18 cellular contexts compared by ENCODE assay signal in genomic region chr6:100484474-100484873, GRCh38. TPM values are rescaled to one million over a fixed set of nuclear protein-coding genes. Genes with fewer than 3 reads are reported as not detected.
DNase-seq lines count a peak whose midpoint lies in the region; ATAC-seq and TF ChIP-seq lines count a peak whose summit lies in the region.
"Had no signal": no experiment of that assay in that cellular context is flagged by ENCODE, and none has a peak within 500 bp of the region (broad histone marks: within the 10 kb centered on the region; RNA-seq: fewer than 3 reads in every experiment).

No MANE protein-coding gene starts in this region.

- H3K56ac ChIP-seq in mesendoderm (ENCODE audit: low read length), result no peak overlapping the region

- TF ChIP-seq CTCF in fibroblast of mammary gland (conservative IDR thresholded peaks at IDR 0.05; ENCODE audit: control insufficient read depth, insufficient read depth, low read depth, low read length), result no peak

- DNase-seq in fibroblast of mammary gland (ENCODE audit: low read depth) (peak; percentile 42), HUDEP-2 (lab: John Stamatoyannopoulos, UW; ENCODE audit: unreplicated experiment in 76 of 76) (no peak), NCI-H2227 treated with DMSO at 0.1 percent for 48 hours (lab: John Stamatoyannopoulos, UW) (no peak), mesendoderm (no peak)
- DNase-seq: activated CD4-positive, alpha-beta T cell treated with anti-CD3 and anti-CD28 coated beads, Interleukin-2, amount 50 U/mL, for 4 hours; activated T-cell treated with anti-CD3 and anti-CD28 coated beads, Interleukin-2, amount 50 U/mL, for 48 hours; C1 segment of cervical spinal cord; DMS79 treated with DMSO at 0.1 percent for 48 hours; gastrocnemius medialis; H9; IMR-90; lower lobe of right lung; NCI-H1417; NCI-H774 had no signal

- no peaks in the 10 kb centered on the region for H3K36me3 ChIP-seq in mesendoderm (ENCODE audit: control insufficient read depth, insufficient read depth, low read length)
- H3K36me3 ChIP-seq: gastrocnemius medialis, lower lobe of right lung had no signal

- no peak overlapping the region for H3K23ac ChIP-seq in mesendoderm (ENCODE audit: low read length)

- no peak overlapping the region for H3K4me2 ChIP-seq in mesendoderm (ENCODE audit: low read length)

- H3K4ac ChIP-seq in mesendoderm (ENCODE audit: low read depth, low read length), result no peak overlapping the region

- no peaks in the 10 kb centered on the region for H3K4me1 ChIP-seq in mesendoderm (ENCODE audit: control insufficient read depth, low read depth, low read length)
- H3K4me1 ChIP-seq: gastrocnemius medialis, lower lobe of right lung had no signal

- H2BK5ac ChIP-seq in mesendoderm (ENCODE audit: low read length), result no peak overlapping the region

- H3K4me3 ChIP-seq in fibroblast of mammary gland (ENCODE audit: control insufficient read depth, low read depth, low read length) (no peak overlapping the region), mesendoderm (ENCODE audit: low read length) (no peak overlapping the region)
- H3K4me3 ChIP-seq: gastrocnemius medialis, lower lobe of right lung had no signal

- no peak overlapping the region for H2BK120ac ChIP-seq in mesendoderm (ENCODE audit: low read depth, low read length)

- H3K9ac ChIP-seq in mesendoderm (ENCODE audit: low read length), result no peak overlapping the region

- no peaks in the 10 kb centered on the region for H3K27me3 ChIP-seq in mesendoderm (ENCODE audit: insufficient read depth, low read length, poor library complexity)

- H2BK15ac ChIP-seq in mesendoderm (replicated peaks; ENCODE audit: low read depth), result no peak overlapping the region

- no CpG with 5 or more reads among the region's 5 CpGs for WGBS in mesendoderm (ENCODE audit: extremely low coverage, insufficient coverage, low lambda C conversion rate)

- no peak overlapping the region for H4K8ac ChIP-seq in mesendoderm (ENCODE audit: low read depth, low read length)

- H2AK5ac ChIP-seq in mesendoderm (ENCODE audit: low read length), result no peak overlapping the region

- H4K5ac ChIP-seq in mesendoderm (ENCODE audit: low read length), result no peak overlapping the region

- no peak overlapping the region for H3K27ac ChIP-seq in mesendoderm (ENCODE audit: low read depth, low read length)
- H3K27ac ChIP-seq: gastrocnemius medialis, lower lobe of right lung had no signal

- H3K18ac ChIP-seq in mesendoderm (ENCODE audit: low read length), result no peak overlapping the region

- no peaks in the 10 kb centered on the region for H3K79me1 ChIP-seq in mesendoderm (ENCODE audit: low read length)

- ATAC-seq in GM18868 (IDR thresholded peaks at IDR 0.05; ENCODE audit: unreplicated experiment) (peak; percentile 70), GM21619 (IDR thresholded peaks at IDR 0.05; ENCODE audit: unreplicated experiment) (peak; percentile 44), HG03432 (IDR thresholded peaks at IDR 0.05; ENCODE audit: unreplicated experiment) (peak; percentile 50)
- ATAC-seq: gastrocnemius medialis; lower lobe of right lung; natural killer cell treated with Interleukin-12 subunit alpha and Interleukin-12 subunit beta and Interleukin-15 and Interleukin-18, amount 100 ng/mL, for 72 hours had no signal

- no peaks in the 10 kb centered on the region for H3K79me2 ChIP-seq in mesendoderm (ENCODE audit: control insufficient read depth, insufficient read depth, low read length)

RNA-seq across cellular contexts. Expression of gene SIM1, which starts 19.8 kb away (rescaled TPM):
- 0.06 TPM for polyA plus RNA-seq in mesendoderm (2013, experiment 1 of 2)
- polyA plus RNA-seq in mesendoderm (2013, experiment 2 of 2), result 0.06 TPM
- polyA plus RNA-seq: IMR-90 had no signal
